22 cellular contexts compared by ENCODE assay signal in the genomic region with DNA sequence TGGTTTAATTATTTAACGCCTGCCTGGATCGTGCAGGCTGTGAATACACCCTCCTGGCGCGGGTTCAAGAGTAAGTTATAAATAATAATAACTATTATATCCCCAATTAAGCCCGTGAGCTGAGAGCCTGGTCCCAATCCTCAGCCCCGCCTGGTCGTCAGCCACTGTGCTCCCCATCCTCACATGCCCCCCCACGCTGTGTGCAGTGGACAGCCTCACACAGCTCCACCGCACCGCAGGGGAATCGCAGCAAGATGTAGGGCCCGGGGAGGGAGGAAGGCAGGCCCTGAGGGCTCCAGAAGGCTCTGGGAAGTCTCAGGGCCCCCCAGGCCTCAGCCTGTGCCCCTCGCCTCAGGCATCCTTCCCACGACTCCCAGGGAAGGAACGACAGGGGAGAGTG. TPM values are rescaled to one million over a fixed set of nuclear protein-coding genes. Genes with fewer than 3 reads are reported as not detected.
"Had no signal": no experiment of that assay in that cellular context is flagged by ENCODE, and none has a peak within 500 bp of the region (broad histone marks: within the 10 kb centered on the region; RNA-seq: fewer than 3 reads in every experiment).

No MANE protein-coding gene starts in this region.

- H3K4me1 ChIP-seq: lower lobe of right lung, right atrium auricular region, upper lobe of right lung had no signal

- H3K27ac ChIP-seq: cardiac muscle cell, lower lobe of right lung, right atrium auricular region, suprapubic skin, upper lobe of right lung had no signal

- H3K4me3 ChIP-seq: cardiac muscle cell, lower lobe of right lung, right atrium auricular region, skin epidermis, suprapubic skin, upper lobe of right lung had no signal

- DNase-seq: activated CD4-positive, alpha-beta T cell treated with anti-CD3 and anti-CD28 coated beads for 36 hours; activated CD4-positive, alpha-beta T cell treated with anti-CD3 and anti-CD28 coated beads, Interleukin-2, amount 50 U/mL, for 48 hours; activated gamma-delta T cell; effector memory CD8-positive, alpha-beta T cell; foreskin melanocyte; glutamatergic neuron; lower lobe of right lung; occipital lobe; stimulated activated CD4-positive, alpha-beta T cell treated with anti-CD3 and anti-CD28 coated beads, Interleukin-15, amount 100 ng/mL, for 24 hours; stimulated activated CD4-positive, alpha-beta T cell treated with anti-CD3 and anti-CD28 coated beads, Interleukin-2, amount 100 ng/mL, for 48 hours; stimulated activated naive CD8-positive, alpha-beta T cell treated with anti-CD3 and anti-CD28 coated beads, Interleukin-15, amount 100 ng/mL, for 72 hours; upper lobe of right lung had no signal

- H3K27me3 ChIP-seq: cardiac muscle cell, right atrium auricular region, suprapubic skin, upper lobe of right lung had no signal

- H3K36me3 ChIP-seq: cardiac muscle cell, lower lobe of right lung, right atrium auricular region, suprapubic skin, upper lobe of right lung had no signal

- H3K9me3 ChIP-seq: lower lobe of right lung, right atrium auricular region, suprapubic skin, upper lobe of right lung had no signal

- ATAC-seq: activated CD4-positive, alpha-beta T cell treated with anti-CD3 and anti-CD28 coated beads for 36 hours; activated naive CD4-positive, alpha-beta T cell treated with anti-CD3 and anti-CD28 coated beads, Interleukin-2, amount 50 U/mL, for 72 hours; effector memory CD8-positive, alpha-beta T cell; natural killer cell treated with Interleukin-12 subunit alpha and Interleukin-12 subunit beta and Interleukin-15 and Interleukin-18, amount 100 ng/mL, for 72 hours; stimulated activated naive CD8-positive, alpha-beta T cell treated with anti-CD3 and anti-CD28 coated beads, Interleukin-15, amount 100 ng/mL, for 72 hours; upper lobe of right lung; WTC11 had no signal

RNA-seq across cellular contexts. Expression of gene PRRX2, which starts 10.8 kb away (rescaled TPM):
- total RNA-seq: natural killer cell treated with Interleukin-12 subunit alpha and Interleukin-12 subunit beta and Interleukin-15 and Interleukin-18, amount 100 ng/mL, for 72 hours had no signal
- polyA plus RNA-seq: keratinocyte had no signal

RNA-seq across cellular contexts. Expression of gene C9orf50, which starts 33.7 kb away (rescaled TPM):
- total RNA-seq: activated CD4-positive, alpha-beta T cell treated with anti-CD3 and anti-CD28 coated beads for 36 hours; dermis microvascular lymphatic vessel endothelial cell; lower lobe of right lung; natural killer cell treated with Interleukin-12 subunit alpha and Interleukin-12 subunit beta and Interleukin-15 and Interleukin-18, amount 100 ng/mL, for 72 hours; occipital lobe; posterior vena cava; right atrium auricular region; upper lobe of right lung had no signal
- polyA plus RNA-seq: keratinocyte had no signal
